ENCODE assay signal across 1 cellular context in the genomic region with DNA sequence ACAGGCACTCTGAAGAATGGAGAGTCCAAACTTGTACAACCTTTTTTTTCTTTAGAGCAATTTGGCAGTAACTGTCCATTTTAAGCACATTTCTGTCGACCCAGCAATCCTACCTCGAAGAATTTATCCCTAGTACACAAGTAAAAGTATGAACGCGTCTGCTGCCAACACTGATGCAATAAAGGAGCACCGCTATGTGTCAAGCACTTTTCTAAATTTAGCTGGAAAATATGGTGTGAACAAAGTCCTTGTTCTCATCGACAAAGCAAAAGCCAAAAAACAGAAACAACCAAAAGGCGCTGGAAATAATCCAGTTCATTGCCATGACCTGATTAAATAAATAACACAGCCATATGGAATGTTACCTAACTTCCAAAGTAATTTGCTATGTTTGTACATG.
TF ChIP-seq lines count a peak whose summit lies in the region.

No MANE protein-coding gene starts in this region.

TF ChIP-seq in GM23338, 12 proteins besides CTCF, POLR2A, EP300 and RAD21 (continued from another document):
- TF ChIP-seq, protein P1, sequence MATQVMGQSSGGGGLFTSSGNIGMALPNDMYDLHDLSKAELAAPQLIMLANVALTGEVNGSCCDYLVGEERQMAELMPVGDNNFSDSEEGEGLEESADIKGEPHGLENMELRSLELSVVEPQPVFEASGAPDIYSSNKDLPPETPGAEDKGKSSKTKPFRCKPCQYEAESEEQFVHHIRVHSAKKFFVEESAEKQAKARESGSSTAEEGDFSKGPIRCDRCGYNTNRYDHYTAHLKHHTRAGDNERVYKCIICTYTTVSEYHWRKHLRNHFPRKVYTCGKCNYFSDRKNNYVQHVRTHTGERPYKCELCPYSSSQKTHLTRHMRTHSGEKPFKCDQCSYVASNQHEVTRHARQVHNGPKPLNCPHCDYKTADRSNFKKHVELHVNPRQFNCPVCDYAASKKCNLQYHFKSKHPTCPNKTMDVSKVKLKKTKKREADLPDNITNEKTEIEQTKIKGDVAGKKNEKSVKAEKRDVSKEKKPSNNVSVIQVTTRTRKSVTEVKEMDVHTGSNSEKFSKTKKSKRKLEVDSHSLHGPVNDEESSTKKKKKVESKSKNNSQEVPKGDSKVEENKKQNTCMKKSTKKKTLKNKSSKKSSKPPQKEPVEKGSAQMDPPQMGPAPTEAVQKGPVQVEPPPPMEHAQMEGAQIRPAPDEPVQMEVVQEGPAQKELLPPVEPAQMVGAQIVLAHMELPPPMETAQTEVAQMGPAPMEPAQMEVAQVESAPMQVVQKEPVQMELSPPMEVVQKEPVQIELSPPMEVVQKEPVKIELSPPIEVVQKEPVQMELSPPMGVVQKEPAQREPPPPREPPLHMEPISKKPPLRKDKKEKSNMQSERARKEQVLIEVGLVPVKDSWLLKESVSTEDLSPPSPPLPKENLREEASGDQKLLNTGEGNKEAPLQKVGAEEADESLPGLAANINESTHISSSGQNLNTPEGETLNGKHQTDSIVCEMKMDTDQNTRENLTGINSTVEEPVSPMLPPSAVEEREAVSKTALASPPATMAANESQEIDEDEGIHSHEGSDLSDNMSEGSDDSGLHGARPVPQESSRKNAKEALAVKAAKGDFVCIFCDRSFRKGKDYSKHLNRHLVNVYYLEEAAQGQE (IDR thresholded peaks at IDR 0.05; ENCODE audit: unreplicated experiment), result no peak
- no peak for TF ChIP-seq STAT1 (IDR thresholded peaks at IDR 0.05; ENCODE audit: unreplicated experiment)
- TF ChIP-seq EZH2 (IDR thresholded peaks at IDR 0.05; ENCODE audit: low read depth, unreplicated experiment), result no peak
- no peak for TF ChIP-seq NANOG (IDR thresholded peaks at IDR 0.05; ENCODE audit: borderline replicate concordance)
- no peak for TF ChIP-seq JUNB (IDR thresholded peaks at IDR 0.05; ENCODE audit: unreplicated experiment)
- TF ChIP-seq ZNF114 (CRISPR knock-in tag; IDR thresholded peaks at IDR 0.05), result no peak
